In genomic region chr19:45244133-45244532, GRCh38 we compare ENCODE assay signal across 15 cellular contexts. TPM values are rescaled to one million over a fixed set of nuclear protein-coding genes. Genes with fewer than 3 reads are reported as not detected.
DNase-seq lines count a peak whose midpoint lies in the region; ATAC-seq and TF ChIP-seq lines count a peak whose summit lies in the region.
"Had no signal": no experiment of that assay in that cellular context is flagged by ENCODE, and none has a peak within 500 bp of the region (broad histone marks: within the 10 kb centered on the region; RNA-seq: fewer than 3 reads in every experiment).

No MANE protein-coding gene starts in this region.

- H2AFZ ChIP-seq in mesenchymal stem cell (ENCODE audit: low read depth, low read length): no peak overlapping the region
- H2AFZ ChIP-seq in parathyroid adenoma: no peak overlapping the region
- no peak overlapping the region for H2AFZ ChIP-seq in GM23248

- H3K27ac ChIP-seq in BLaER1: no peak overlapping the region
- H3K27ac ChIP-seq in HEK293 (ENCODE audit: extremely low read depth, low read depth, low read length): no peak overlapping the region
- H3K27ac ChIP-seq in mesenchymal stem cell (ENCODE audit: low read length, poor library complexity, severe bottlenecking): no peak overlapping the region
- H3K27ac ChIP-seq in parathyroid adenoma: no peak overlapping the region
- H3K27ac ChIP-seq in GM23248: no peak overlapping the region
- H3K27ac ChIP-seq: SJSA1 had no signal

- 0 out of 2 replicates have a peak, but pooled peaks cover 5% of the 10 kb centered on the region for H3K4me1 Mint-ChIP-seq in WTC11

- H3K27me3 ChIP-seq in BLaER1 (no peaks in the 10 kb centered on the region), mesenchymal stem cell (ENCODE audit: control insufficient read depth in 1 of 2, insufficient read depth in 1 of 2, low read length in 2 of 2) (peaks cover 20 to 25% of the 10 kb centered on the region in 2 experiments), parathyroid adenoma (ENCODE audit: control insufficient read depth, insufficient read depth, low read length) (no peaks in the 10 kb centered on the region), GM23248 (replicated peaks; ENCODE audit: insufficient read depth) (no peaks in the 10 kb centered on the region)
- H3K27me3 ChIP-seq: SJSA1 had no signal

- H2BK5ac ChIP-seq in mesenchymal stem cell (ENCODE audit: low read depth, low read length, poor library complexity, severe bottlenecking): no peak overlapping the region

- H2AK5ac ChIP-seq in mesenchymal stem cell (ENCODE audit: low read length, severe bottlenecking): no peak overlapping the region

- DNase-seq in mesenchymal stem cell (no peak), WTC11 (ENCODE audit: low spot score) (no peak), GM23248 (no peak), ecto neural progenitor cell (ENCODE audit: low spot score) (no peak)
- DNase-seq: DMS79, NCI-H1105, NCI-H1694, NCI-H2081 treated with DMSO at 0.1 percent for 48 hours, NCI-H446 treated with DMSO at 0.1 percent for 48 hours had no signal

- peak overlapping the region; percentile 61; the same call in 1 of the 2 replicates for H3K4me2 ChIP-seq in BLaER1
- no peak overlapping the region for H3K4me2 ChIP-seq in mesenchymal stem cell (ENCODE audit: low read length, poor library complexity, severe bottlenecking)
- H3K4me2 ChIP-seq in parathyroid adenoma (ENCODE audit: low read length): no peak overlapping the region
- H3K4me2 ChIP-seq in GM23248 (ENCODE audit: unreplicated experiment): no peak overlapping the region

- no peak overlapping the region for H2BK15ac ChIP-seq in mesenchymal stem cell (ENCODE audit: low read depth, poor library complexity, severe bottlenecking)

- peak overlapping the region; percentile 34 for H4K91ac ChIP-seq in mesenchymal stem cell (ENCODE audit: low read length)

- H3K36me3 Mint-ChIP-seq in WTC11: no peaks in the 10 kb centered on the region

- peaks cover 46% of the 10 kb centered on the region for H3K27me3 Mint-ChIP-seq in WTC11 (ENCODE audit: low read depth)

- H3K14ac ChIP-seq in mesenchymal stem cell (ENCODE audit: low read length in 2 of 2): no peak overlapping the region

- no peaks in the 10 kb centered on the region for H3K36me3 ChIP-seq in BLaER1
- no peaks in the 10 kb centered on the region for H3K36me3 ChIP-seq in HEK293 (ENCODE audit: control insufficient read depth in 2 of 2, insufficient read depth in 1 of 2, low read length in 2 of 2)
- H3K36me3 ChIP-seq in mesenchymal stem cell (ENCODE audit: control insufficient read depth in 1 of 2, insufficient read depth in 2 of 2, low read depth in 1 of 2, low read length in 2 of 2): no peaks in the 10 kb centered on the region
- no peaks in the 10 kb centered on the region for H3K36me3 ChIP-seq in parathyroid adenoma (ENCODE audit: control insufficient read depth, insufficient read depth, low read length)
- H3K36me3 ChIP-seq in GM23248 (ENCODE audit: low read depth): no peaks in the 10 kb centered on the region
- H3K36me3 ChIP-seq: HAP-1, SJSA1 had no signal

- no peaks in the 10 kb centered on the region for H3K79me1 ChIP-seq in mesenchymal stem cell (replicated peaks; ENCODE audit: low read length, poor library complexity, severe bottlenecking)

- in situ Hi-C loops in GM23248 (cut with MboI): no loop called here

- 65% methylated on average over 7 of the region's 7 CpGs for WGBS in mesenchymal stem cell
- WGBS in GM23248 (ENCODE audit: low coverage in 1 of 2, low lambda C conversion rate in 2 of 2, missing lambda C conversion rate in 2 of 2), 2 experiments: 35 to 51% methylated on average over 7 of the region's 7 CpGs

- CTCF ChIA-PET in HEK293 (lab: Yijun Ruan, JAX): no interaction called here
- CTCF ChIA-PET in WTC11 (lab: Charles Lee): no interaction called here

- no peak overlapping the region for H2BK12ac ChIP-seq in mesenchymal stem cell (ENCODE audit: low read length in 2 of 2)

- no peak overlapping the region for H2BK120ac ChIP-seq in mesenchymal stem cell (ENCODE audit: low read depth, low read length)

- H3K9me3 ChIP-seq in BLaER1: no peaks in the 10 kb centered on the region
- no peaks in the 10 kb centered on the region for H3K9me3 ChIP-seq in HEK293 (ENCODE audit: control insufficient read depth, insufficient read depth, low read depth, low read length)
- no peaks in the 10 kb centered on the region for H3K9me3 ChIP-seq in mesenchymal stem cell (ENCODE audit: control insufficient read depth, low read length)
- H3K9me3 ChIP-seq in parathyroid adenoma (ENCODE audit: control insufficient read depth, low read length): no peaks in the 10 kb centered on the region
- H3K9me3 ChIP-seq in GM23248 (ENCODE audit: low read depth): no peaks in the 10 kb centered on the region
- H3K9me3 ChIP-seq: HAP-1, SJSA1 had no signal

- no peaks in the 10 kb centered on the region for H3K9me2 ChIP-seq in GM23248 (ENCODE audit: insufficient read depth)

- H3K9me3 Mint-ChIP-seq in WTC11: no peaks in the 10 kb centered on the region

- H3K18ac ChIP-seq in mesenchymal stem cell (ENCODE audit: low read depth in 1 of 2, low read length in 2 of 2): no peak overlapping the region

- H3K23ac ChIP-seq in mesenchymal stem cell (ENCODE audit: low read length in 2 of 2): no peak overlapping the region

- no peak for TF ChIP-seq CTCF in HEK293 (tag by site-specific recombination; IDR thresholded peaks at IDR 0.05)
- no peak for TF ChIP-seq CTCF in parathyroid adenoma (IDR thresholded peaks at IDR 0.05)
- no peak for TF ChIP-seq CTCF in WTC11 (IDR thresholded peaks at IDR 0.05)

- H3K4me3 ChIP-seq in BLaER1: no peak overlapping the region
- H3K4me3 ChIP-seq in HEK293 (ENCODE audit: low read depth, low read length): no peak overlapping the region
- H3K4me3 ChIP-seq in mesenchymal stem cell (ENCODE audit: insufficient read depth in 1 of 2, low read depth in 1 of 2, low read length in 2 of 2): no peak overlapping the region
- peak overlapping the region; percentile 11 for H3K4me3 ChIP-seq in parathyroid adenoma (ENCODE audit: low read depth, low read length)
- H3K4me3 ChIP-seq in GM23248: no peak overlapping the region
- H3K4me3 ChIP-seq: HAP-1, SJSA1 had no signal

- no peaks in the 10 kb centered on the region; the same call in 1 of the 2 replicates for H3F3A ChIP-seq in GM23248 (ENCODE audit: insufficient read depth)

- H3K4me3 Mint-ChIP-seq in WTC11: no peak overlapping the region

- H3K9ac ChIP-seq in BLaER1 (no peak overlapping the region), mesenchymal stem cell (ENCODE audit: low read length) (no peak overlapping the region), parathyroid adenoma (no peak overlapping the region), GM23248 (no peak overlapping the region)

- no peak for ATAC-seq in WTC11
- ATAC-seq: Panc1 had no signal

- H3K27ac Mint-ChIP-seq in WTC11: no peak overlapping the region

- H3K79me2 ChIP-seq in parathyroid adenoma (no peaks in the 10 kb centered on the region), GM23248 (ENCODE audit: insufficient read depth) (no peaks in the 10 kb centered on the region)

- H4K20me1 ChIP-seq in BLaER1: no peaks in the 10 kb centered on the region
- no peaks in the 10 kb centered on the region for H4K20me1 ChIP-seq in GM23248 (ENCODE audit: insufficient read depth)

- peak overlapping the region in 1 of 2 experiments; percentile 5 for H3K4ac ChIP-seq in mesenchymal stem cell (ENCODE audit: low read depth in 1 of 2, low read length in 2 of 2)

- H4K8ac ChIP-seq in mesenchymal stem cell (ENCODE audit: low read length): no peak overlapping the region

- peaks cover 55% of the 10 kb centered on the region for H3K4me1 ChIP-seq in BLaER1
- H3K4me1 ChIP-seq in HEK293 (ENCODE audit: control insufficient read depth, insufficient read depth, low read length): no peaks in the 10 kb centered on the region
- H3K4me1 ChIP-seq in mesenchymal stem cell (ENCODE audit: control insufficient read depth, insufficient read depth, low read depth, low read length): peaks cover 6% of the 10 kb centered on the region
- no peaks in the 10 kb centered on the region for H3K4me1 ChIP-seq in parathyroid adenoma
- no peaks in the 10 kb centered on the region for H3K4me1 ChIP-seq in GM23248 (ENCODE audit: insufficient read depth)
- H3K4me1 ChIP-seq: HAP-1, SJSA1 had no signal

- POLR2A ChIA-PET in HEK293 (lab: Yijun Ruan, JAX): no interaction called here
- POLR2A ChIA-PET in WTC11 (lab: Charles Lee): no interaction called here

TF ChIP-seq in HEK293, 187 proteins besides CTCF, POLR2A, EP300 and RAD21 (continues in another document):
- TF ChIP-seq BCL11B (tag by site-specific recombination; IDR thresholded peaks at IDR 0.05; ENCODE audit: low read depth) (no peak), ZNF366 (tag by site-specific recombination; conservative IDR thresholded peaks at IDR 0.05) (no peak)

TF ChIP-seq in WTC11, 78 proteins besides CTCF, POLR2A, EP300 and RAD21:
- no peak for TF ChIP-seq E2F5 (CRISPR knock-in tag; IDR thresholded peaks at IDR 0.05)
- no peak for TF ChIP-seq USF2 (CRISPR knock-in tag; IDR thresholded peaks at IDR 0.05)
- no peak for TF ChIP-seq PRRX2 (CRISPR knock-in tag; IDR thresholded peaks at IDR 0.05)
- no peak for TF ChIP-seq ZNF138 (CRISPR knock-in tag; conservative IDR thresholded peaks at IDR 0.05)
- no peak for TF ChIP-seq ZNF219 (CRISPR knock-in tag; IDR thresholded peaks at IDR 0.05; ENCODE audit: borderline replicate concordance)
- no peak for TF ChIP-seq NR2C2 (CRISPR knock-in tag; IDR thresholded peaks at IDR 0.05)
TF ChIP-seq in WTC11: peak in this region for 0.

RNA-seq across cellular contexts. Expression of gene EXOC3L2, which starts 1.1 kb away (rescaled TPM):
- 0.52 TPM for polyA plus RNA-seq in mesenchymal stem cell (2013, experiment 1 of 2)
- 0.47 TPM for polyA plus RNA-seq in mesenchymal stem cell (2013, experiment 2 of 2)
- 2.7 to 3.5 TPM (median 3.1 TPM) in 3 replicates for total RNA-seq in WTC11 (2021)
- total RNA-seq in GM23248 (2014; rRNA removed; shearing (Covaris generic)): 0.38 TPM in 1 of 2 replicates, not detected in the other
- polyA plus RNA-seq in GM23248 (2016; fragmentation: Nextera tagmentation; extraction: Ambion mirVana): 0.06 TPM in 1 of 2 replicates, not detected in the other

RNA-seq across cellular contexts. Expression of gene MARK4, which starts 6.9 kb away (rescaled TPM):
- 36.1 TPM for polyA plus RNA-seq in mesenchymal stem cell (2013, experiment 1 of 2)
- polyA plus RNA-seq in mesenchymal stem cell (2013, experiment 2 of 2): 35.6 TPM
- total RNA-seq in WTC11 (2021): 58.5 to 60.8 TPM (median 58.6 TPM) in 3 replicates
- 10.2 and 11.6 TPM in 2 replicates for total RNA-seq in GM23248 (2014; rRNA removed; shearing (Covaris generic))
- 4.0 and 4.9 TPM in 2 replicates for polyA plus RNA-seq in GM23248 (2016; fragmentation: Nextera tagmentation; extraction: Ambion mirVana)
